In genomic region chr6:158232445-158233213, GRCh38 we compare ENCODE assay signal across 1 cellular context.
TF ChIP-seq lines count a peak whose summit lies in the region.

No MANE protein-coding gene starts in this region.

TF ChIP-seq in K562, 482 proteins besides CTCF, POLR2A, EP300 and RAD21 (continued from another document and continues in another):
- TF ChIP-seq GTF2E2 (tag; IDR thresholded peaks at IDR 0.05): no peak
- TF ChIP-seq U2AF1 (optimal IDR thresholded peaks at IDR 0.05; ENCODE audit: low read depth, low read length): no peak
- no peak for TF ChIP-seq NFATC3 (IDR thresholded peaks at IDR 0.05)
- no peak for TF ChIP-seq ZNF253 (CRISPR knock-in tag; conservative IDR thresholded peaks at IDR 0.05)
- 0 out of 2 replicates have a peak, but pooled peaks have one; percentile 29 for TF ChIP-seq SMARCE1 (IDR thresholded peaks at IDR 0.05)
- TF ChIP-seq PURB (CRISPR knock-in tag; IDR thresholded peaks at IDR 0.05; ENCODE audit: low read depth): no peak
- TF ChIP-seq PCBP1 (IDR thresholded peaks at IDR 0.05; ENCODE audit: low read depth, low read length, poor library complexity, severe bottlenecking): peak; percentile 64
- no peak for TF ChIP-seq ILF3 (IDR thresholded peaks at IDR 0.05; ENCODE audit: borderline replicate concordance)
- TF ChIP-seq ZSCAN29 (IDR thresholded peaks at IDR 0.05): no peak; the same call in 1 of the 2 replicates
- peak; percentile 51; the same call in 1 of the 2 replicates for TF ChIP-seq ZEB2 (IDR thresholded peaks at IDR 0.05)
- no peak for TF ChIP-seq PATZ1 (CRISPR knock-in tag; IDR thresholded peaks at IDR 0.05; ENCODE audit: borderline replicate concordance)
- TF ChIP-seq ZNF232 (CRISPR knock-in tag; IDR thresholded peaks at IDR 0.05): no peak
- TF ChIP-seq ZBTB12 (CRISPR knock-in tag; IDR thresholded peaks at IDR 0.05): no peak
- 0 out of 4 replicates have a peak, but pooled peaks of 1 of the 2 experiments have one; percentile 11 for TF ChIP-seq NONO (IDR thresholded peaks at IDR 0.05; ENCODE audit: low read depth in 2 of 2, low read length in 1 of 2)
- TF ChIP-seq ZBTB9 (CRISPR knock-in tag; IDR thresholded peaks at IDR 0.05): 0 out of 2 replicates have a peak, but pooled peaks have one; percentile 25
- TF ChIP-seq KDM1A (IDR thresholded peaks at IDR 0.05): peak in 1 of 2 experiments; percentile 52; a peak in 1 of 4 replicates
- peak in 1 of 2 experiments; percentile 55; a peak in 1 of 4 replicates for TF ChIP-seq TEAD1 (CRISPR knock-in tag; IDR thresholded peaks at IDR 0.05)
- no peak for TF ChIP-seq ATF7 (IDR thresholded peaks at IDR 0.05)
- TF ChIP-seq CREM (IDR thresholded peaks at IDR 0.05; ENCODE audit: low read depth): no peak
- TF ChIP-seq CUX1 (CRISPR knock-in tag; IDR thresholded peaks at IDR 0.05): no peak
- TF ChIP-seq BRD4 (IDR thresholded peaks at IDR 0.05): no peak
- no peak for TF ChIP-seq ADNP (tag; IDR thresholded peaks at IDR 0.05)
- TF ChIP-seq ZNF57 (CRISPR knock-in tag; IDR thresholded peaks at IDR 0.05): no peak
- no peak for TF ChIP-seq POLR2H (tag; IDR thresholded peaks at IDR 0.05; ENCODE audit: low read depth)
- TF ChIP-seq ATF6 (CRISPR knock-in tag; IDR thresholded peaks at IDR 0.05): no peak
- TF ChIP-seq CHD4 (IDR thresholded peaks at IDR 0.05; ENCODE audit: insufficient read depth, insufficient replicate concordance, low read depth, low read length, poor library complexity, severe bottlenecking): no peak
- TF ChIP-seq VEZF1 (CRISPR knock-in tag; IDR thresholded peaks at IDR 0.05): no peak
- peak; percentile 76; the same call in 1 of the 2 replicates for TF ChIP-seq ARID4B (CRISPR knock-in tag; IDR thresholded peaks at IDR 0.05)
- no peak for TF ChIP-seq ZFP1 (CRISPR knock-in tag; IDR thresholded peaks at IDR 0.05)
- TF ChIP-seq MEF2D (tag; conservative IDR thresholded peaks at IDR 0.05; ENCODE audit: low read depth): no peak
- TF ChIP-seq MLLT1 (IDR thresholded peaks at IDR 0.05): 0 out of 4 replicates have a peak, but pooled peaks of 1 of the 2 experiments have one; percentile 48
